ENCODE assay signal across 1 cellular context in genomic region chr14:35971965-35972630, GRCh38.
TF ChIP-seq lines count a peak whose summit lies in the region.

No MANE protein-coding gene starts in this region.

TF ChIP-seq in WTC11, 78 proteins besides CTCF, POLR2A, EP300 and RAD21 (continued from another document):
- no peak for TF ChIP-seq E2F1 (CRISPR knock-in tag; IDR thresholded peaks at IDR 0.05)
